In genomic region chr22:33909906-33910305, GRCh38 we compare ENCODE assay signal across 23 cellular contexts. TPM values are rescaled to one million over a fixed set of nuclear protein-coding genes. Genes with fewer than 3 reads are reported as not detected.
DNase-seq lines count a peak whose midpoint lies in the region; ATAC-seq and TF ChIP-seq lines count a peak whose summit lies in the region.
"Had no signal": no experiment of that assay in that cellular context is flagged by ENCODE, and none has a peak within 500 bp of the region (broad histone marks: within the 10 kb centered on the region; RNA-seq: fewer than 3 reads in every experiment).

No MANE protein-coding gene starts in this region.

- peak; percentile 4 for DNase-seq in adipocyte (ENCODE audit: low read depth)
- DNase-seq in activated CD8-positive, alpha-beta memory T cell treated with anti-CD3 and anti-CD28 coated beads, Interleukin-2, amount 50 U/mL, for 4 hours, result no peak
- no peak for DNase-seq in central memory CD4-positive, alpha-beta T cell
- no peak for DNase-seq in NCI-H1092 treated with DMSO at 0.1 percent for 48 hours (lab: John Stamatoyannopoulos, UW)
- DNase-seq: ACHN; activated CD4-positive, alpha-beta T cell treated with anti-CD3 and anti-CD28 coated beads, Interleukin-2, amount 50 U/mL, for 48 hours; activated naive CD4-positive, alpha-beta T cell treated with Interleukin-2 at 50 U/mL for 16 hours; glutamatergic neuron; islet precursor cell; NCI-H1048; NCI-H1694 treated with DMSO at 0.1 percent for 48 hours; NCI-H2171; NCI-H524; right cardiac atrium; T-helper 17 cell had no signal

- peaks cover 0 to 51% (median 49%) of the 10 kb centered on the region in 10 experiments; a peak in 18 of 20 replicates for H3K4me1 ChIP-seq in BLaER1 treated with 17β-estradiol and CSF1 and Interleukin-3, amounts not matched to agents 10 nM and 100 nM
- H3K4me1 ChIP-seq in adipocyte (ENCODE audit: control insufficient read depth, insufficient read depth, low read length) (peaks cover 17% of the 10 kb centered on the region), gastroesophageal sphincter (peaks cover 0 to 36% (median 20%) of the 10 kb centered on the region in 3 donors), skeletal muscle tissue (ENCODE audit: control insufficient read depth in 3 of 3, insufficient read depth in 3 of 3, low read length in 3 of 3) (peaks cover 11 to 28% (median 25%) of the 10 kb centered on the region in 3 donors)
- H3K4me1 ChIP-seq: parathyroid adenoma had no signal

- peak overlapping the region; percentile 20 to 78 (median 57); a peak in 20 of 22 replicates for H3K4me2 ChIP-seq in BLaER1 treated with 17β-estradiol and CSF1 and Interleukin-3, amounts not matched to agents 10 nM and 100 nM
- H3K4me2 ChIP-seq: GM23338 had no signal

- peaks cover 0 to 50% (median 16%) of the 10 kb centered on the region in 11 experiments; a peak in 14 of 22 replicates for H3K36me3 ChIP-seq in BLaER1 treated with 17β-estradiol and CSF1 and Interleukin-3, amounts not matched to agents 10 nM and 100 nM
- H3K36me3 ChIP-seq in adipocyte (ENCODE audit: control insufficient read depth, insufficient read depth, low read length, severe bottlenecking), result no peaks in the 10 kb centered on the region
- no peaks in the 10 kb centered on the region for H3K36me3 ChIP-seq in gastroesophageal sphincter
- no peaks in the 10 kb centered on the region for H3K36me3 ChIP-seq in skeletal muscle tissue (ENCODE audit: control insufficient read depth in 3 of 3, insufficient read depth in 3 of 3, low read length in 3 of 3)
- H3K36me3 ChIP-seq: tibial nerve had no signal

- H3K27me3 ChIP-seq in BLaER1 treated with 17β-estradiol and CSF1 and Interleukin-3, amounts not matched to agents 10 nM and 100 nM, result no peaks in the 10 kb centered on the region
- no peaks in the 10 kb centered on the region for H3K27me3 ChIP-seq in adipocyte (replicated peaks; ENCODE audit: control insufficient read depth, insufficient read depth, low read length)
- H3K27me3 ChIP-seq in gastroesophageal sphincter, result no peaks in the 10 kb centered on the region
- H3K27me3 ChIP-seq in skeletal muscle tissue (ENCODE audit: control insufficient read depth in 3 of 3, insufficient read depth in 3 of 3, low read length in 3 of 3), result no peaks in the 10 kb centered on the region
- H3K27me3 ChIP-seq: tibial nerve had no signal

- 69 to 70% methylated on average over 6 of the region's 6 CpGs for WGBS in gastroesophageal sphincter (ENCODE audit: low coverage in 1 of 2), 2 donors

- TF ChIP-seq POLR2A in gastroesophageal sphincter (IDR thresholded peaks at IDR 0.05), result no peak

- H3K4me3 ChIP-seq in BLaER1 treated with 17β-estradiol and CSF1 and Interleukin-3, amounts not matched to agents 10 nM and 100 nM, result no peak overlapping the region
- H3K4me3 ChIP-seq in adipocyte (ENCODE audit: low read length) (no peak overlapping the region), gastroesophageal sphincter (no peak overlapping the region), skeletal muscle tissue (ENCODE audit: low read length in 3 of 3) (no peak overlapping the region)
- H3K4me3 ChIP-seq: GM23338, tibial nerve had no signal

- TF ChIP-seq EP300 in gastroesophageal sphincter (IDR thresholded peaks at IDR 0.05), result no peak

- H4K20me1 ChIP-seq in BLaER1 treated with 17β-estradiol and CSF1 and Interleukin-3, amounts not matched to agents 10 nM and 100 nM, result peaks cover 9 to 99% (median 89%) of the 10 kb centered on the region in 11 experiments; a peak in 20 of 22 replicates

- ATAC-seq in gastroesophageal sphincter (no peak), GM19035 (IDR thresholded peaks at IDR 0.05; ENCODE audit: unreplicated experiment) (no peak)
- ATAC-seq: GM23338, SK-N-SH treated with all-trans-retinoic acid at 6 μM for 48 hours, T-helper 17 cell had no signal

- no peak for TF ChIP-seq CTCF in gastroesophageal sphincter (IDR thresholded peaks at IDR 0.05)

- H3K27ac ChIP-seq in BLaER1 treated with 17β-estradiol and CSF1 and Interleukin-3, amounts not matched to agents 10 nM and 100 nM, result peak overlapping the region in 1 of 11 experiments; percentile 36; a peak in 2 of 22 replicates
- H3K27ac ChIP-seq in gastroesophageal sphincter (peak overlapping the region in 3 of 4 donors; percentile 76 to 80 (median 79)), skeletal muscle tissue (ENCODE audit: low read depth, low read length) (peak overlapping the region; percentile 27)
- H3K27ac ChIP-seq: parathyroid adenoma had no signal

- H3K9me3 ChIP-seq in BLaER1 treated with 17β-estradiol and CSF1 and Interleukin-3, amounts not matched to agents 10 nM and 100 nM (replicated peaks in 1 of 11), result peaks cover 0 to 18% (median 14%) of the 10 kb centered on the region in 11 experiments; a peak in 16 of 22 replicates
- no peaks in the 10 kb centered on the region for H3K9me3 ChIP-seq in adipocyte (ENCODE audit: control insufficient read depth, low read length)
- no peaks in the 10 kb centered on the region for H3K9me3 ChIP-seq in gastroesophageal sphincter
- no peaks in the 10 kb centered on the region for H3K9me3 ChIP-seq in skeletal muscle tissue (ENCODE audit: control insufficient read depth in 3 of 3, low read length in 3 of 3)
- H3K9me3 ChIP-seq: tibial nerve had no signal

- H3K9ac ChIP-seq in BLaER1 treated with 17β-estradiol and CSF1 and Interleukin-3, amounts not matched to agents 10 nM and 100 nM, result no peak overlapping the region
- no peak overlapping the region for H3K9ac ChIP-seq in adipocyte (ENCODE audit: low read length)
- no peak overlapping the region for H3K9ac ChIP-seq in skeletal muscle tissue (ENCODE audit: low read depth in 1 of 3, low read length in 3 of 3)
- H3K9ac ChIP-seq: parathyroid adenoma had no signal

RNA-seq across cellular contexts. Expression of gene LARGE1, which starts 10.4 kb away (rescaled TPM):
- total RNA-seq in gastroesophageal sphincter, result 10 to 100 TPM; 23.0 to 67.8 (median 48.0) TPM
- 12.5 TPM for total RNA-seq in skeletal muscle tissue
